Comparison of ENCODE assay signal across 9 cellular contexts in the genomic region with DNA sequence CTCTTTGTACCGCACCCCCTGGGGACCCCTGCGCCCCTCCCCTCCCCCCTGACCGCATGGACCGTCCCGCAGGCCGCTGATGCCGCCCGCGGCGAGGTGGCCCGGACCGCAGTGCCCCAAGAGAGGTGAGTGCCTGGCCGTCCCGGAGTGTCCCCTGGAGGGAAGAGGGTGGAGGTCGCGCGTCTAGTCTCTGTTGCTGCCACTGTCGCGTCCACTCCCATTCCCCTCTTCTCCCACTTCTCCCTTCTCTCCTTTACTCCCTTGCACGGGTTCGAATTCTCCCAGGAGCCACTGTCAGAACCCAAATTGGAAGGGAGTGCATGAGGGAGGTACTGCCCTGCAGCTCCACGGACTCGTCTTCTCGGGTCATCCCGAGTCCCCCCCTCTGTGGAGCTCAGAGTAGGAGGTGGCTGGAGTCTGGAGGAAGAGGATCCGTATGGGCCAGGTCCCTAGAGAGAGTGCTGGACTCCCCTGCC. TPM values are rescaled to one million over a fixed set of nuclear protein-coding genes. Genes with fewer than 3 reads are reported as not detected.
A peak's percentile ranks its signal among the peaks of the same experiment; 100 is the strongest.
DNase-seq lines count a peak whose midpoint lies in the region; ATAC-seq, FAIRE-seq and TF ChIP-seq lines count a peak whose summit lies in the region.
"Had no signal": no experiment of that assay in that cellular context is flagged by ENCODE, and none has a peak within 500 bp of the region (broad histone marks: within the 10 kb centered on the region; RNA-seq: fewer than 3 reads in every experiment).

No MANE protein-coding gene starts in this region.

- no peaks in the 10 kb centered on the region for H3K27me3 Mint-ChIP-seq in central memory CD8-positive, alpha-beta T cell

- TF ChIP-seq RAD21 in Ishikawa (IDR thresholded peaks at IDR 0.05; ENCODE audit: low read depth) = no peak

- peaks cover 41% of the 10 kb centered on the region for H3K36me3 Mint-ChIP-seq in central memory CD8-positive, alpha-beta T cell (ENCODE audit: insufficient read depth)

- FAIRE-seq in frontal cortex (lab: Jason Lieb, UNC) = no peak

- H3K4me1 Mint-ChIP-seq in central memory CD8-positive, alpha-beta T cell = peaks cover 84% of the 10 kb centered on the region

- H3K4me3 ChIP-seq in A673 (ENCODE audit: low read depth, low read length, poor library complexity, severe bottlenecking) (peak overlapping the region; percentile 93), mucosa of descending colon (peak overlapping the region; percentile 77)

- no peak for TF ChIP-seq CTCF in A673 (conservative IDR thresholded peaks at IDR 0.05; ENCODE audit: low read depth, low read length)
- TF ChIP-seq CTCF in mucosa of descending colon (IDR thresholded peaks at IDR 0.05) = no peak

- H3K27ac ChIP-seq in A673 (ENCODE audit: low read depth, low read length, poor library complexity, severe bottlenecking) = peak overlapping the region; percentile 64

- peaks cover 61% of the 10 kb centered on the region for H3K4me1 ChIP-seq in A673 (ENCODE audit: insufficient read depth, low read length, poor library complexity, severe bottlenecking)
- H3K4me1 ChIP-seq in mucosa of descending colon (ENCODE audit: low read depth) = peaks cover 59% of the 10 kb centered on the region

- H3K27me3 ChIP-seq in A673 (replicated peaks; ENCODE audit: insufficient read depth, low read depth, low read length, poor library complexity) = no peaks in the 10 kb centered on the region

- peak overlapping the region; percentile 79 for H3K4me3 Mint-ChIP-seq in central memory CD8-positive, alpha-beta T cell

- intact Hi-C loops in A673 (cut with micrococcal nuclease; ENCODE audit: unreplicated experiment) (no loop called here), mucosa of descending colon (cut with DNase I, micrococcal nuclease) (no loop called here)

- H3K36me3 ChIP-seq in A673 (ENCODE audit: insufficient read depth, low read length, poor library complexity, severe bottlenecking) (no peaks in the 10 kb centered on the region), mucosa of descending colon (ENCODE audit: low read depth) (no peaks in the 10 kb centered on the region)

- POLR2A ChIA-PET in A673 (lab: Charles Lee; ENCODE audit: low non-redundant PET) = no interaction called here

- no peak for ATAC-seq in central memory CD8-positive, alpha-beta T cell (replicated peaks; ENCODE audit: extremely low read depth, poor library complexity, severe bottlenecking)
- peak; percentile 3 for ATAC-seq in mucosa of descending colon
- no peak for ATAC-seq in GM19035 (IDR thresholded peaks at IDR 0.05; ENCODE audit: unreplicated experiment)

- H3K9me3 Mint-ChIP-seq in central memory CD8-positive, alpha-beta T cell = no peaks in the 10 kb centered on the region

- CTCF ChIA-PET in A673 (lab: Charles Lee) = interaction anchor here (2.0 to 2.9 kb wide), 2 partner anchors 12 to 14 kb away, joined by 8 to 11 read pairs; no protein-coding TSS in a partner anchor

- TF ChIP-seq EP300 in Ishikawa (IDR thresholded peaks at IDR 0.05; ENCODE audit: borderline replicate concordance) = no peak

- DNase-seq in A673 (ENCODE audit: low spot score) (no peak), mucosa of descending colon (peak in 2 of 3 donors; percentile 30 to 81), D341Med (ENCODE audit: low spot score) (no peak), SHP77 (lab: John Stamatoyannopoulos, UW) (no peak), frontal cortex (ENCODE audit: low spot score in 2 of 2) (no peak)
- no peak for DNase-seq in central memory CD8-positive, alpha-beta T cell (ENCODE audit: low spot score in 2 of 2)

- H3K9me3 ChIP-seq in A673 (ENCODE audit: low read depth, low read length, poor library complexity, severe bottlenecking) (no peaks in the 10 kb centered on the region), mucosa of descending colon (no peaks in the 10 kb centered on the region)

- BruUV-seq in A673 (replicated peaks; lab: Mats Ljungman, UMichigan) = no TSS peak

- peak overlapping the region; percentile 93 for H3K27ac Mint-ChIP-seq in central memory CD8-positive, alpha-beta T cell (ENCODE audit: low read depth)

TF ChIP-seq in Ishikawa, 13 proteins besides CTCF, POLR2A, EP300 and RAD21:
- TF ChIP-seq MAX (IDR thresholded peaks at IDR 0.05) (peak; percentile 49; the same call in 1 of the 2 replicates), ZBTB7A (IDR thresholded peaks at IDR 0.05; ENCODE audit: low read depth) (peak; percentile 90), TAF1 (IDR thresholded peaks at IDR 0.05; ENCODE audit: low read depth) (no peak), CREB1 (IDR thresholded peaks at IDR 0.05; ENCODE audit: low read depth) (no peak), NFIC (IDR thresholded peaks at IDR 0.05) (no peak)
- TF ChIP-seq, protein P1, sequence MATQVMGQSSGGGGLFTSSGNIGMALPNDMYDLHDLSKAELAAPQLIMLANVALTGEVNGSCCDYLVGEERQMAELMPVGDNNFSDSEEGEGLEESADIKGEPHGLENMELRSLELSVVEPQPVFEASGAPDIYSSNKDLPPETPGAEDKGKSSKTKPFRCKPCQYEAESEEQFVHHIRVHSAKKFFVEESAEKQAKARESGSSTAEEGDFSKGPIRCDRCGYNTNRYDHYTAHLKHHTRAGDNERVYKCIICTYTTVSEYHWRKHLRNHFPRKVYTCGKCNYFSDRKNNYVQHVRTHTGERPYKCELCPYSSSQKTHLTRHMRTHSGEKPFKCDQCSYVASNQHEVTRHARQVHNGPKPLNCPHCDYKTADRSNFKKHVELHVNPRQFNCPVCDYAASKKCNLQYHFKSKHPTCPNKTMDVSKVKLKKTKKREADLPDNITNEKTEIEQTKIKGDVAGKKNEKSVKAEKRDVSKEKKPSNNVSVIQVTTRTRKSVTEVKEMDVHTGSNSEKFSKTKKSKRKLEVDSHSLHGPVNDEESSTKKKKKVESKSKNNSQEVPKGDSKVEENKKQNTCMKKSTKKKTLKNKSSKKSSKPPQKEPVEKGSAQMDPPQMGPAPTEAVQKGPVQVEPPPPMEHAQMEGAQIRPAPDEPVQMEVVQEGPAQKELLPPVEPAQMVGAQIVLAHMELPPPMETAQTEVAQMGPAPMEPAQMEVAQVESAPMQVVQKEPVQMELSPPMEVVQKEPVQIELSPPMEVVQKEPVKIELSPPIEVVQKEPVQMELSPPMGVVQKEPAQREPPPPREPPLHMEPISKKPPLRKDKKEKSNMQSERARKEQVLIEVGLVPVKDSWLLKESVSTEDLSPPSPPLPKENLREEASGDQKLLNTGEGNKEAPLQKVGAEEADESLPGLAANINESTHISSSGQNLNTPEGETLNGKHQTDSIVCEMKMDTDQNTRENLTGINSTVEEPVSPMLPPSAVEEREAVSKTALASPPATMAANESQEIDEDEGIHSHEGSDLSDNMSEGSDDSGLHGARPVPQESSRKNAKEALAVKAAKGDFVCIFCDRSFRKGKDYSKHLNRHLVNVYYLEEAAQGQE (IDR thresholded peaks at IDR 0.05; ENCODE audit: low read depth) = no peak

RNA-seq across cellular contexts. Expression of gene CSK, which starts 0.8 kb away (rescaled TPM):
- total RNA-seq in A673 (2021) = 90.8 and 103 TPM in 2 replicates
- 100 to 1,000 TPM in 1 of 3 donors, 10 to 100 TPM in 2; 66.2 to 103 (median 90.5) TPM for total RNA-seq in mucosa of descending colon
- 26.5 TPM for total RNA-seq in frontal cortex

RNA-seq across cellular contexts. Expression of gene LMAN1L, which starts 30.0 kb away (rescaled TPM):
- total RNA-seq in A673 (2021) (0.80 TPM in 1 of 2 replicates, not detected in the other), mucosa of descending colon (under 1 TPM; 0.32 to 0.60 (median 0.55) TPM), frontal cortex (not detected)
- total RNA-seq: ureter had no signal

RNA-seq across cellular contexts. Expression of gene CYP1A2, which starts 34.0 kb away (rescaled TPM):
- total RNA-seq in A673 (2021) (not detected in 2 replicates), mucosa of descending colon (not detected), frontal cortex (not detected)
- total RNA-seq: ureter had no signal

RNA-seq across cellular contexts. Expression of gene CPLX3, which starts 43.8 kb away (rescaled TPM):
- total RNA-seq in A673 (2021) (0.17 and 0.28 TPM in 2 replicates), mucosa of descending colon (under 1 TPM in 2 of 3 donors, not detected in 1; 0.16 to 0.19 TPM), frontal cortex (0.82 TPM)
- total RNA-seq: ureter had no signal

RNA-seq across cellular contexts. Expression of gene CYP1A1, which starts 57.3 kb away (rescaled TPM):
- 0.33 and 0.62 TPM in 2 replicates for total RNA-seq in A673 (2021)
- under 1 TPM in 2 of 3 donors, not detected in 1; 0.13 to 0.27 TPM for total RNA-seq in mucosa of descending colon
- 0.41 TPM for total RNA-seq in frontal cortex
- total RNA-seq: ureter had no signal

Comparison
In these comparisons a context has a peak if more than half of its experiments do, and no peak if none do; other contexts are left out.
1. DNase-seq: peak in mucosa of descending colon (2 of 3); none in A673 (single experiment), central memory CD8-positive, alpha-beta T cell (0 of 2), D341Med (single experiment), SHP77 (0 of 2) and frontal cortex (0 of 2).